In genomic region chr19:2977686-2978466, GRCh38 we compare ENCODE assay signal across 7 cellular contexts. TPM values are rescaled to one million over a fixed set of nuclear protein-coding genes. Genes with fewer than 3 reads are reported as not detected.
A peak's percentile ranks its signal among the peaks of the same experiment; 100 is the strongest.
DNase-seq lines count a peak whose midpoint lies in the region; TF ChIP-seq lines count a peak whose summit lies in the region.

No MANE protein-coding gene starts in this region.

- H4K20me1 ChIP-seq in PC-9 (ENCODE audit: insufficient read depth): no peaks in the 10 kb centered on the region
- no peaks in the 10 kb centered on the region for H4K20me1 ChIP-seq in fibroblast of lung (ENCODE audit: control insufficient read depth, extremely low read depth, insufficient read depth, low read length)

- peak; percentile 31 for DNase-seq in GM20000 (ENCODE audit: low spot score)
- DNase-seq in PC-9: no peak
- no peak for DNase-seq in fibroblast of lung (ENCODE audit: low read depth in 2 of 2)
- peak; percentile 76 for DNase-seq in spleen
- DNase-seq in inferior parietal cortex (ENCODE audit: extremely low spot score): no peak
- DNase-seq in stimulated activated naive CD4-positive, alpha-beta T cell (lab: John Stamatoyannopoulos, UW): no peak
- no peak for DNase-seq in effector CD8-positive, alpha-beta T cell (lab: John Stamatoyannopoulos, UW)

- 65 to 72% (median 69%) methylated on average over 19 of the region's 19 CpGs for WGBS in spleen, 5 donors

- POLR2A ChIA-PET in PC-9 (lab: Charles Lee; ENCODE audit: unreplicated experiment): interaction anchor here (0.6 kb wide), 1 partner anchor 58 kb away, joined by 3 read pairs; no protein-coding TSS in a partner anchor

- H3K36me3 ChIP-seq in PC-9 (ENCODE audit: low read depth): no peaks in the 10 kb centered on the region
- no peaks in the 10 kb centered on the region for H3K36me3 ChIP-seq in fibroblast of lung (ENCODE audit: control insufficient read depth, insufficient read depth, low read length)
- no peaks in the 10 kb centered on the region for H3K36me3 ChIP-seq in spleen

- TF ChIP-seq CTCF in GM20000 (IDR thresholded peaks at IDR 0.05; ENCODE audit: extremely low read depth, missing control alignments): no peak
- TF ChIP-seq CTCF in PC-9 (conservative IDR thresholded peaks at IDR 0.05): no peak
- no peak for TF ChIP-seq CTCF in fibroblast of lung (conservative IDR thresholded peaks at IDR 0.05 in 1 of 2, IDR thresholded peaks at IDR 0.05 in 1 of 2; ENCODE audit: low read depth in 1 of 2, low read length in 2 of 2)
- no peak for TF ChIP-seq CTCF in spleen (IDR thresholded peaks at IDR 0.05 in 8 of 11, conservative IDR thresholded peaks at IDR 0.05 in 3 of 11)

- no peaks in the 10 kb centered on the region for H3F3A ChIP-seq in PC-9 (ENCODE audit: insufficient read depth, low read depth)

- H3K27ac ChIP-seq in PC-9: no peak overlapping the region
- H3K27ac ChIP-seq in fibroblast of lung (ENCODE audit: insufficient read depth, low read length): no peak overlapping the region
- peak overlapping the region in 6 of 8 donors; percentile 47 to 85 (median 76) for H3K27ac ChIP-seq in spleen

- no peak for TF ChIP-seq POLR2A in spleen (IDR thresholded peaks at IDR 0.05)

- H3K79me2 ChIP-seq in PC-9 (ENCODE audit: low read depth) (no peaks in the 10 kb centered on the region), fibroblast of lung (ENCODE audit: control insufficient read depth, insufficient read depth, low read length) (no peaks in the 10 kb centered on the region)

- H3K4me3 ChIP-seq in PC-9 (peak overlapping the region; percentile 39; the same call in 1 of the 2 replicates), fibroblast of lung (replicated peaks in 1 of 4; ENCODE audit: control extremely low read depth in 1 of 4, insufficient read depth in 1 of 4, low read depth in 3 of 4, low read length in 4 of 4) (peak overlapping the region in 1 of 4 experiments; percentile 14), spleen (peak overlapping the region in 5 of 8 donors; percentile 44 to 74 (median 50))

- H3K9me2 ChIP-seq in PC-9 (ENCODE audit: insufficient read depth): no peaks in the 10 kb centered on the region

- intact Hi-C loops in PC-9 (cut with micrococcal nuclease; ENCODE audit: unreplicated experiment) (loop anchor here (2.0 to 5.0 kb wide), 2 partner anchors 27 to 59 kb away; no protein-coding TSS in a partner anchor), spleen (cut with DNase I; ENCODE audit: low total_unique reads) (loop anchor here (10.0 kb wide), 1 partner anchor 57 kb away; no protein-coding TSS in a partner anchor)

- BruUV-seq in PC-9 (replicated peaks; lab: Mats Ljungman, UMichigan): no TSS peak

- H3K4me1 ChIP-seq in PC-9 (replicated peaks; ENCODE audit: insufficient read depth): 0 out of 2 replicates have a peak, but pooled peaks cover 4% of the 10 kb centered on the region
- H3K4me1 ChIP-seq in fibroblast of lung (ENCODE audit: control insufficient read depth, extremely low read depth, insufficient read depth, low read length): peaks cover 9% of the 10 kb centered on the region
- H3K4me1 ChIP-seq in spleen: peaks cover 23 to 65% (median 50%) of the 10 kb centered on the region in 6 donors

- CTCF ChIA-PET in PC-9 (lab: Charles Lee): interaction anchor here (0.6 kb wide), 1 partner anchor 682 kb away, joined by 5 read pairs; no protein-coding TSS in a partner anchor

- H3K4me2 ChIP-seq in PC-9: peak overlapping the region; percentile 64
- peak overlapping the region; percentile 30 for H3K4me2 ChIP-seq in fibroblast of lung (ENCODE audit: extremely low read depth, insufficient read depth, low read length)

- H3K9me3 ChIP-seq in PC-9 (ENCODE audit: insufficient read depth, low read depth) (no peaks in the 10 kb centered on the region), fibroblast of lung (ENCODE audit: control insufficient read depth, insufficient read depth, low read depth, low read length) (no peaks in the 10 kb centered on the region), spleen (no peaks in the 10 kb centered on the region)

- H3K9ac ChIP-seq in fibroblast of lung (ENCODE audit: insufficient read depth, low read length): no peak overlapping the region

- H3K27me3 ChIP-seq in PC-9 (ENCODE audit: insufficient read depth, low read depth): no peaks in the 10 kb centered on the region
- H3K27me3 ChIP-seq in fibroblast of lung (ENCODE audit: control insufficient read depth, insufficient read depth, low read length): no peaks in the 10 kb centered on the region
- peaks cover 0 to 36% (median 0%) of the 10 kb centered on the region in 7 donors for H3K27me3 ChIP-seq in spleen (replicated peaks in 1 of 7)

- H2AFZ ChIP-seq in PC-9 (0 out of 2 replicates have a peak overlapping the region, but pooled peaks have one; percentile 68), fibroblast of lung (ENCODE audit: low read length) (no peak overlapping the region)

RNA-seq across cellular contexts. Expression of gene TLE6, which starts 0.5 kb away (rescaled TPM):
- total RNA-seq in PC-9 (2021): 0.90 and 1.1 TPM in 2 replicates
- total RNA-seq in fibroblast of lung: 0.51 and 1.7 TPM in 2 replicates
- 0.24 and 0.56 TPM in 2 replicates for polyA plus RNA-seq in fibroblast of lung
- 0.59 and 1.3 TPM in 2 replicates for polyA plus RNA-seq in fibroblast of lung (2012)
- 7.1 TPM in 1 of 2 replicates, not detected in the other for polyA minus RNA-seq in fibroblast of lung (ENCODE audit: low replicate concordance)
- total RNA-seq in spleen: 1 to 10 TPM in 5 of 7 donors, under 1 TPM in 2; 0.60 to 4.1 (median 1.4) TPM
- polyA plus RNA-seq in spleen: 1 to 10 TPM; 1.9 to 2.7 (median 2.2) TPM

RNA-seq across cellular contexts. Expression of gene ZNF77, which starts 33.1 kb away (rescaled TPM):
- 2.1 and 2.5 TPM in 2 replicates for total RNA-seq in PC-9 (2021)
- total RNA-seq in fibroblast of lung: 3.9 and 5.0 TPM in 2 replicates
- polyA plus RNA-seq in fibroblast of lung: 3.3 and 4.0 TPM in 2 replicates
- polyA plus RNA-seq in fibroblast of lung (2012): 2.3 and 2.5 TPM in 2 replicates
- 0.24 and 1.5 TPM in 2 replicates for polyA minus RNA-seq in fibroblast of lung (ENCODE audit: low replicate concordance)
- 1 to 10 TPM; 3.9 to 7.5 (median 4.5) TPM for total RNA-seq in spleen
- polyA plus RNA-seq in spleen: 1 to 10 TPM; 2.2 to 2.9 (median 2.8) TPM

RNA-seq across cellular contexts. Expression of gene TLE2, which starts 51.2 kb away (rescaled TPM):
- total RNA-seq in PC-9 (2021) (13.7 and 21.8 TPM in 2 replicates), fibroblast of lung (3.8 and 4.9 TPM in 2 replicates), spleen (10 to 100 TPM; 31.7 to 88.0 (median 40.2) TPM)
- polyA plus RNA-seq in fibroblast of lung (0.90 and 1.8 TPM in 2 replicates), spleen (10 to 100 TPM; 12.0 to 46.7 (median 22.8) TPM)
- polyA plus RNA-seq in fibroblast of lung (2012): 1.7 and 2.1 TPM in 2 replicates
- polyA minus RNA-seq in fibroblast of lung (ENCODE audit: low replicate concordance): 1.4 and 2.2 TPM in 2 replicates

Comparison
In these comparisons a context has a peak if more than half of its experiments do, and no peak if none do; other contexts are left out.
1. DNase-seq: peak in GM20000 (single experiment) and spleen (single experiment); none in PC-9 (0 of 2), fibroblast of lung (0 of 2), inferior parietal cortex (single experiment), stimulated activated naive CD4-positive, alpha-beta T cell (0 of 6) and effector CD8-positive, alpha-beta T cell (single experiment).
2. H3K27ac ChIP-seq: peak in spleen (6 of 8); none in PC-9 (single experiment) and fibroblast of lung (single experiment).